ENCODE assay signal across 17 cellular contexts in the genomic region with DNA sequence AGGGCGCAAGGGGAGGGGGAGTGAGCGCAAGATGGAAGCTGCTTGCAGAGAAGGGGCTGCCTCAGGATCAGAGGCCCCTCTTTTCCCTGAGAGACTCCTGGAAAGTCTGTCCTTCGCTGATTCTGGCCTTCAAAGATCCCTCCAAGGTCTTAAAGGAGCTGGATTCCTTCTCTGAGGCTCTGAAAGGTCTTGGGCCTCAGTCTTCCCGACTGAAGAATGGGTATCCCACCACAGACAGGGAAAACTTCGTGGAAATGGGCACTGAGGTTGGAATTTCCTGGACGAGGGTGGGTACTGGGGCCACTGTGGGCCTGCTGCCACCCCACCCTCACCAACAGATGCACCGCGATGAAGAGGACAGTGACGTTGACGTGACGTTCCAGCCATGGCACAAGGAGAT. TPM values are rescaled to one million over a fixed set of nuclear protein-coding genes. Genes with fewer than 3 reads are reported as not detected.
DNase-seq lines count a peak whose midpoint lies in the region; ATAC-seq, FAIRE-seq and TF ChIP-seq lines count a peak whose summit lies in the region.
"Had no signal": no experiment of that assay in that cellular context is flagged by ENCODE, and none has a peak within 500 bp of the region (broad histone marks: within the 10 kb centered on the region; RNA-seq: fewer than 3 reads in every experiment).

No MANE protein-coding gene starts in this region.

- BruUV-seq in Caco-2 (replicated peaks; lab: Mats Ljungman, UMichigan), result no TSS peak

- H2AK5ac ChIP-seq in H1 (ENCODE audit: low read depth, low read length), result no peak overlapping the region; the same call in 1 of the 2 replicates

- H3K4me1 ChIP-seq in RWPE2 (ENCODE audit: insufficient read depth, poor library complexity, severe bottlenecking) (no peaks in the 10 kb centered on the region), H1 (replicated peaks in 1 of 4; ENCODE audit: control insufficient read depth in 3 of 4, insufficient read depth in 4 of 4, low read length in 3 of 4) (peaks cover 0 to 28% (median 20%) of the 10 kb centered on the region in 4 experiments; a peak in 6 of 7 replicates), Caco-2 (peaks cover 4% of the 10 kb centered on the region; the same call in 1 of the 2 replicates)

- H3K27me3 ChIP-seq in RWPE2 (ENCODE audit: insufficient read depth, poor library complexity, severe bottlenecking) (no peaks in the 10 kb centered on the region), H1 (replicated peaks in 1 of 4; ENCODE audit: control insufficient read depth in 3 of 4, extremely low read depth in 1 of 4, insufficient read depth in 3 of 4, low read length in 3 of 4) (0 out of 7 replicates have a peak, but pooled peaks cover 0 to 2% (median 0%) of the 10 kb centered on the region in 4 experiments), Caco-2 (replicated peaks; ENCODE audit: control insufficient read depth, insufficient read depth, low read length) (no peaks in the 10 kb centered on the region)

- H4K8ac ChIP-seq in H1 (ENCODE audit: extremely low read depth, insufficient read depth, low read length), result no peak overlapping the region

- DNase-seq in activated naive CD4-positive, alpha-beta T cell treated with anti-CD3 and anti-CD28 coated beads, Interleukin-2, amount 50 U/mL, for 16 hours, result no peak
- DNase-seq in RWPE2 (ENCODE audit: low spot score), result peak; percentile 44
- no peak for DNase-seq in H1 (ENCODE audit: low read depth in 1 of 2, low spot score in 2 of 2)
- DNase-seq in posterior vena cava (ENCODE audit: low spot score), result no peak
- no peak for DNase-seq in Caco-2
- no peak for DNase-seq in GM10266 (ENCODE audit: extremely low spot score)
- no peak for DNase-seq in stimulated activated CD4-positive, alpha-beta T cell treated with anti-CD3 and anti-CD28 coated beads, Interleukin-4, amount 100 ng/mL, for 24 hours
- DNase-seq: NCI-H1436, NCI-H2029, NCI-H748 treated with DMSO at 0.1 percent for 48 hours, OCI-M1 had no signal

- H3K79me2 ChIP-seq in H1 (ENCODE audit: control insufficient read depth in 1 of 2, insufficient read depth in 2 of 2, low read length in 2 of 2), result no peaks in the 10 kb centered on the region

- no peaks in the 10 kb centered on the region for H3K36me3 Mint-ChIP-seq in activated naive CD4-positive, alpha-beta T cell treated with anti-CD3 and anti-CD28 coated beads, Interleukin-2, amount 50 U/mL, for 24 hours
- peaks cover 6% of the 10 kb centered on the region for H3K36me3 Mint-ChIP-seq in Caco-2 (ENCODE audit: insufficient read depth, unreplicated experiment)

- H3K23me2 ChIP-seq in H1 (ENCODE audit: low read depth, low read length), result peaks cover 10% of the 10 kb centered on the region; the same call in 1 of the 2 replicates

- H4K91ac ChIP-seq in H1 (replicated peaks; ENCODE audit: insufficient read length, low read length), result no peak overlapping the region

- 78% methylated on average over 11 of the region's 11 CpGs; no CpG with 5 or more reads in 1 of the 2 experiments for WGBS in H1 (ENCODE audit: extremely low coverage in 1 of 2, insufficient coverage in 1 of 2, insufficient read length in 1 of 2, insufficient replicate concordance in 2 of 2, low coverage in 1 of 2, low lambda C conversion rate in 2 of 2, missing lambda C conversion rate in 1 of 2), 2 experiments

- CTCF ChIA-PET in H1 (lab: Charles Lee; ENCODE audit: partially characterized antibody) (interaction anchor here (0.8 to 3.9 kb wide), 13 partner anchors 9 to 209 kb away, joined by 3 to 23 read pairs (median 4); partner anchors contain the start of gene TOR2A), Caco-2 (lab: Charles Lee) (no interaction called here)

- H3K18ac ChIP-seq in H1 (ENCODE audit: extremely low read depth, low read length), result no peak overlapping the region

- H4K20me1 ChIP-seq in H1 (replicated peaks in 1 of 2; ENCODE audit: control insufficient read depth in 1 of 2, insufficient read depth in 2 of 2, low read length in 2 of 2), result peaks cover 0 to 3% of the 10 kb centered on the region in 2 experiments

- H3K56ac ChIP-seq in H1 (replicated peaks; ENCODE audit: insufficient read length, low read depth, low read length), result no peak overlapping the region

- H3K9ac ChIP-seq in H1 (replicated peaks in 1 of 4; ENCODE audit: extremely low read depth in 1 of 4, low read depth in 3 of 4, low read length in 3 of 4), result no peak overlapping the region

- H3K14ac ChIP-seq in H1 (ENCODE audit: insufficient read length), result no peak overlapping the region

- no peaks in the 10 kb centered on the region for H3K9me3 Mint-ChIP-seq in activated naive CD4-positive, alpha-beta T cell treated with anti-CD3 and anti-CD28 coated beads, Interleukin-2, amount 50 U/mL, for 24 hours
- peaks cover 9% of the 10 kb centered on the region for H3K9me3 Mint-ChIP-seq in Caco-2 (ENCODE audit: unreplicated experiment)

- no peak for ATAC-seq in RWPE2 (ENCODE audit: low read depth)
- ATAC-seq: HCT116 had no signal

- no peak for FAIRE-seq in H1 (lab: Jason Lieb, UNC)

- peak overlapping the region; percentile 3 for H3K4me3 Mint-ChIP-seq in activated naive CD4-positive, alpha-beta T cell treated with anti-CD3 and anti-CD28 coated beads, Interleukin-2, amount 50 U/mL, for 24 hours
- H3K4me3 Mint-ChIP-seq in Caco-2 (ENCODE audit: unreplicated experiment), result no peak overlapping the region
- H3K4me3 Mint-ChIP-seq: CD14-positive monocyte had no signal

- POLR2A ChIA-PET in H1 (lab: Charles Lee; ENCODE audit: partially characterized antibody) (interaction anchor here (0.7 to 2.6 kb wide), 8 partner anchors 9 to 261 kb away, joined by 3 to 7 read pairs (median 3); partner anchors contain the start of genes LRSAM1 and RPL12), Caco-2 (lab: Charles Lee) (no interaction called here)

- TF ChIP-seq POLR2A in H1 (IDR thresholded peaks at IDR 0.05; ENCODE audit: control extremely low read depth in 1 of 2, low read depth in 2 of 2, low read length in 2 of 2), result no peak

- intact Hi-C loops in posterior vena cava (cut with DNase I) (loop anchor here in 1 of 2 donors (5.0 kb wide), 1 partner anchor 280 kb away; no protein-coding TSS in a partner anchor), Caco-2 (cut with micrococcal nuclease; ENCODE audit: unreplicated experiment) (no loop called here)

- H3K27ac ChIP-seq in RWPE2 (ENCODE audit: poor library complexity, severe bottlenecking) (no peak overlapping the region), H1 (ENCODE audit: low read depth, low read length) (no peak overlapping the region)

- H3K27ac Mint-ChIP-seq in activated naive CD4-positive, alpha-beta T cell treated with anti-CD3 and anti-CD28 coated beads, Interleukin-2, amount 50 U/mL, for 24 hours, result no peak overlapping the region
- H3K27ac Mint-ChIP-seq in Caco-2 (ENCODE audit: unreplicated experiment), result no peak overlapping the region
- H3K27ac Mint-ChIP-seq: CD14-positive monocyte had no signal

- H3K9me3 ChIP-seq in RWPE2 (ENCODE audit: severe bottlenecking) (no peaks in the 10 kb centered on the region), H1 (ENCODE audit: insufficient read depth in 2 of 2, low read depth in 1 of 2, low read length in 1 of 2) (no peaks in the 10 kb centered on the region), Caco-2 (no peaks in the 10 kb centered on the region)

- H4K5ac ChIP-seq in H1 (ENCODE audit: insufficient read length, low read depth, low read length), result no peak overlapping the region

- no peak overlapping the region for H2AFZ ChIP-seq in H1 (ENCODE audit: low read length)

- no peaks in the 10 kb centered on the region for H3K36me3 ChIP-seq in RWPE2 (ENCODE audit: low read depth)
- H3K36me3 ChIP-seq in H1 (ENCODE audit: control insufficient read depth in 2 of 4, insufficient read depth in 4 of 4, low read length in 3 of 4), result no peaks in the 10 kb centered on the region
- no peaks in the 10 kb centered on the region for H3K36me3 ChIP-seq in Caco-2 (ENCODE audit: control insufficient read depth, insufficient read depth, low read length)

- H3K4ac ChIP-seq in H1 (replicated peaks; ENCODE audit: insufficient read length, low read depth, low read length), result no peak overlapping the region

- no peak overlapping the region for H2BK15ac ChIP-seq in H1 (ENCODE audit: low read length)

- no peak for TF ChIP-seq EP300 in H1 (IDR thresholded peaks at IDR 0.05; ENCODE audit: borderline replicate concordance in 1 of 2, low read depth in 2 of 2, low read length in 2 of 2)

- no peak overlapping the region for H2BK20ac ChIP-seq in H1 (ENCODE audit: low read length)

- H3K27me3 Mint-ChIP-seq in activated naive CD4-positive, alpha-beta T cell treated with anti-CD3 and anti-CD28 coated beads, Interleukin-2, amount 50 U/mL, for 24 hours, result no peaks in the 10 kb centered on the region
- no peaks in the 10 kb centered on the region for H3K27me3 Mint-ChIP-seq in Caco-2 (ENCODE audit: insufficient read depth, unreplicated experiment)

- peak overlapping the region; percentile 10; the same call in 1 of the 2 replicates for H2BK12ac ChIP-seq in H1 (ENCODE audit: low read depth, low read length)

- H3K4me2 ChIP-seq in H1 (ENCODE audit: insufficient read depth in 1 of 2, low read depth in 2 of 2, low read length in 2 of 2), result peak overlapping the region; percentile 19 to 43; a peak in 1 of 4 replicates

- H3K4me1 Mint-ChIP-seq in activated naive CD4-positive, alpha-beta T cell treated with anti-CD3 and anti-CD28 coated beads, Interleukin-2, amount 50 U/mL, for 24 hours, result peaks cover 34% of the 10 kb centered on the region
- H3K4me1 Mint-ChIP-seq in Caco-2 (ENCODE audit: low read depth, unreplicated experiment), result peaks cover 7% of the 10 kb centered on the region

- H2BK5ac ChIP-seq in H1 (ENCODE audit: low read depth, low read length), result peak overlapping the region; percentile 62

- no peaks in the 10 kb centered on the region; the same call in 1 of the 2 replicates for H3K79me1 ChIP-seq in H1 (ENCODE audit: low read depth, low read length)

- TF ChIP-seq RAD21 in H1 (IDR thresholded peaks at IDR 0.05 in 1 of 2, conservative IDR thresholded peaks at IDR 0.05 in 1 of 2; ENCODE audit: low read depth in 2 of 2, low read length in 2 of 2), result no peak

- TF ChIP-seq CTCF in RWPE2 (IDR thresholded peaks at IDR 0.05; ENCODE audit: poor library complexity, severe bottlenecking) (no peak), H1 (IDR thresholded peaks at IDR 0.05; ENCODE audit: control extremely low read depth in 1 of 3, insufficient read depth in 1 of 3, low read depth in 1 of 3, low read length in 3 of 3) (no peak), Caco-2 (IDR thresholded peaks at IDR 0.05; ENCODE audit: insufficient read depth in 1 of 2, low read depth in 1 of 2, low read length in 1 of 2, severe bottlenecking in 1 of 2, unreplicated experiment in 1 of 2) (no peak), GM10266 (IDR thresholded peaks at IDR 0.05; ENCODE audit: control insufficient read depth, insufficient read depth, low read depth, missing control alignments) (no peak)

- no peak overlapping the region for H2BK120ac ChIP-seq in H1 (replicated peaks; ENCODE audit: low read depth, low read length)

- H3K23ac ChIP-seq in H1 (ENCODE audit: insufficient read length), result no peak overlapping the region

- no peak overlapping the region for H3K4me3 ChIP-seq in RWPE2 (ENCODE audit: severe bottlenecking)
- H3K4me3 ChIP-seq in H1 (ENCODE audit: extremely low read depth in 1 of 4, insufficient read depth in 2 of 4, low read depth in 3 of 4, low read length in 4 of 4), result no peak overlapping the region
- no peak overlapping the region for H3K4me3 ChIP-seq in Caco-2 (ENCODE audit: low read depth, low read length)

RNA-seq across cellular contexts. Expression of gene PTRH1, which starts 3.1 kb away (rescaled TPM):
- total RNA-seq in H1 (2021; fragmentation: NEBNext Ultra II Directional; extraction: Animal tissue kit (Norgen Biotek cat#: 25700)), result 11.1 and 11.2 TPM in 2 replicates
- 19.8 and 26.4 TPM in 2 replicates for polyA plus RNA-seq in H1 (2011; rRNA removed)
- 19.3 TPM for polyA plus RNA-seq in H1 (2011; cell fraction: cytosol; rRNA removed)
- polyA plus RNA-seq in H1 (2011; cell fraction: nucleus; rRNA removed), result 15.4 TPM
- polyA plus RNA-seq in H1 (2012, experiment 1 of 2), result 4.3 to 12.8 TPM (median 10.2 TPM) in 4 replicates
- polyA plus RNA-seq in H1 (2012, experiment 2 of 2), result 9.6 TPM
- 5.9 TPM for polyA plus RNA-seq in H1 (2013, experiment 1 of 2)
- 6.8 TPM for polyA plus RNA-seq in H1 (2013, experiment 2 of 2)
- polyA minus RNA-seq in H1 (2011; rRNA and poly(A)+ RNA removed), result 1.8 and 3.4 TPM in 2 replicates
- polyA minus RNA-seq in H1 (2011; cell fraction: cytosol; rRNA and poly(A)+ RNA removed), result 7.9 TPM
- polyA minus RNA-seq in H1 (2011; cell fraction: nucleus; rRNA and poly(A)+ RNA removed), result 8.3 TPM
- total RNA-seq in posterior vena cava (1 to 10 TPM; 8.7 to 9.1 TPM), Caco-2 (2022) (8.7 and 11.2 TPM in 2 replicates)

RNA-seq across cellular contexts. Expression of gene TTC16, which starts 3.5 kb away (rescaled TPM):
- total RNA-seq in H1 (2021; fragmentation: NEBNext Ultra II Directional; extraction: Animal tissue kit (Norgen Biotek cat#: 25700)), result not detected in 2 replicates
- 0.03 TPM in 2 replicates for polyA plus RNA-seq in H1 (2011; rRNA removed)
- 0.03 TPM for polyA plus RNA-seq in H1 (2011; cell fraction: cytosol; rRNA removed)
- polyA plus RNA-seq in H1 (2011; cell fraction: nucleus; rRNA removed), result 0.11 TPM
- 0.08 TPM in 2 of 4 replicates, not detected in the others for polyA plus RNA-seq in H1 (2012, experiment 1 of 2)
- not detected for polyA plus RNA-seq in H1 (2012, experiment 2 of 2)
- 0.02 TPM for polyA plus RNA-seq in H1 (2013, experiment 1 of 2)
- polyA plus RNA-seq in H1 (2013, experiment 2 of 2), result 0.02 TPM
- 0.06 TPM in 1 of 2 replicates, not detected in the other for polyA minus RNA-seq in H1 (2011; rRNA and poly(A)+ RNA removed)
- not detected for polyA minus RNA-seq in H1 (2011; cell fraction: cytosol; rRNA and poly(A)+ RNA removed)
- not detected for polyA minus RNA-seq in H1 (2011; cell fraction: nucleus; rRNA and poly(A)+ RNA removed)
- total RNA-seq in posterior vena cava (under 1 TPM; 0.09 to 0.14 TPM), Caco-2 (2022) (not detected in 2 replicates)
- total RNA-seq: NCI-H460, RPMI7951 had no signal

RNA-seq across cellular contexts. Expression of gene CFAP157, which starts 5.6 kb away (rescaled TPM):
- total RNA-seq in H1 (2021; fragmentation: NEBNext Ultra II Directional; extraction: Animal tissue kit (Norgen Biotek cat#: 25700)), result not detected in 2 replicates
- polyA plus RNA-seq in H1 (2011; rRNA removed), result 0.05 TPM in 1 of 2 replicates, not detected in the other
- polyA plus RNA-seq in H1 (2011; cell fraction: cytosol; rRNA removed), result 0.03 TPM
- 0.17 TPM for polyA plus RNA-seq in H1 (2011; cell fraction: nucleus; rRNA removed)
- polyA plus RNA-seq in H1 (2012, experiment 1 of 2), result 1.1 to 1.8 TPM (median 1.4 TPM) in 4 replicates
- polyA plus RNA-seq in H1 (2012, experiment 2 of 2), result 0.62 TPM
- polyA plus RNA-seq in H1 (2013, experiment 1 of 2), result 0.06 TPM
- 0.02 TPM for polyA plus RNA-seq in H1 (2013, experiment 2 of 2)
- 0.06 TPM in 1 of 2 replicates, not detected in the other for polyA minus RNA-seq in H1 (2011; rRNA and poly(A)+ RNA removed)
- polyA minus RNA-seq in H1 (2011; cell fraction: cytosol; rRNA and poly(A)+ RNA removed), result not detected
- not detected for polyA minus RNA-seq in H1 (2011; cell fraction: nucleus; rRNA and poly(A)+ RNA removed)
- total RNA-seq in posterior vena cava (under 1 TPM; 0.14 TPM), Caco-2 (2022) (not detected in 2 replicates)
- total RNA-seq: A172, NCI-H460, RPMI7951 had no signal

RNA-seq across cellular contexts. Expression of gene TOR2A, which starts 22.7 kb away (rescaled TPM):
- total RNA-seq in H1 (2021; fragmentation: NEBNext Ultra II Directional; extraction: Animal tissue kit (Norgen Biotek cat#: 25700)), result 18.4 and 18.7 TPM in 2 replicates
- 24.9 and 34.2 TPM in 2 replicates for polyA plus RNA-seq in H1 (2011; rRNA removed)
- 18.8 TPM for polyA plus RNA-seq in H1 (2011; cell fraction: cytosol; rRNA removed)
- polyA plus RNA-seq in H1 (2011; cell fraction: nucleus; rRNA removed), result 24.8 TPM
- polyA plus RNA-seq in H1 (2012, experiment 1 of 2), result 10.1 to 23.2 TPM (median 21.4 TPM) in 4 replicates
- polyA plus RNA-seq in H1 (2012, experiment 2 of 2), result 18.1 TPM
- 18.7 TPM for polyA plus RNA-seq in H1 (2013, experiment 1 of 2)
- polyA plus RNA-seq in H1 (2013, experiment 2 of 2), result 21.8 TPM
- 4.3 and 4.4 TPM in 2 replicates for polyA minus RNA-seq in H1 (2011; rRNA and poly(A)+ RNA removed)
- polyA minus RNA-seq in H1 (2011; cell fraction: cytosol; rRNA and poly(A)+ RNA removed), result 11.2 TPM
- polyA minus RNA-seq in H1 (2011; cell fraction: nucleus; rRNA and poly(A)+ RNA removed), result 9.3 TPM
- total RNA-seq in posterior vena cava (1 to 10 TPM; 4.9 to 8.2 TPM), Caco-2 (2022) (12.9 and 14.2 TPM in 2 replicates)
